ENCODE assay signal across 9 cellular contexts in genomic region chr1:150565240-150565639, GRCh38. TPM values are rescaled to one million over a fixed set of nuclear protein-coding genes. Genes with fewer than 3 reads are reported as not detected.
DNase-seq lines count a peak whose midpoint lies in the region; ATAC-seq and TF ChIP-seq lines count a peak whose summit lies in the region.
"Not testable (repeated sequence)": the region's sequence is repeated elsewhere in the genome, so short reads cannot be mapped to it uniquely, and the experiment has no call there.
"Had no signal": no experiment of that assay in that cellular context is flagged by ENCODE, and none has a peak within 500 bp of the region (broad histone marks: within the 10 kb centered on the region; RNA-seq: fewer than 3 reads in every experiment).

No MANE protein-coding gene starts in this region.

- CTCF ChIA-PET in T-cell (lab: Charles Lee) = interaction anchor here in 1 of 2 donors (0.7 to 7.3 kb wide), 4 partner anchors 10 to 100 kb away, joined by 3 to 170 read pairs (median 56); partner anchors contain the start of gene MCL1
- CTCF ChIA-PET in activated naive CD4-positive, alpha-beta T cell treated with anti-CD3 and anti-CD28 coated beads for 36 hours (lab: Charles Lee) = interaction anchor here (0.7 to 13.3 kb wide), 5 partner anchors 8 to 56 kb away, joined by 3 to 167 read pairs (median 88); partner anchors contain the start of gene MCL1

- H3K27ac Mint-ChIP-seq in T-cell (peak overlapping the region; percentile 100), nephron (peak overlapping the region; percentile 87 to 100 (median 93))
- H3K27ac Mint-ChIP-seq in activated naive CD4-positive, alpha-beta T cell treated with anti-CD3 and anti-CD28 coated beads for 36 hours = peak overlapping the region; percentile 100
- H3K27ac Mint-ChIP-seq in stimulated activated naive CD8-positive, alpha-beta T cell treated with anti-CD3 and anti-CD28 coated beads, Interleukin-15, Interleukin-2, amounts not matched to agents 100 ng/mL and 50 ng/mL, for 24 hours = peak overlapping the region; percentile 83

- POLR2A ChIA-PET in T-cell (lab: Charles Lee) = interaction anchor here (0.6 to 7.2 kb wide), 7 partner anchors 10 to 129 kb away, joined by 3 to 255 read pairs (median 5); partner anchors contain the start of genes MCL1 (in 2 of the 2) and ENSA (in 1 of the 2)

- H3K4me1 Mint-ChIP-seq in T-cell (peaks cover 87 to 97% (median 88%) of the 10 kb centered on the region in 3 donors), nephron (peaks cover 76% of the 10 kb centered on the region)
- peaks cover 85% of the 10 kb centered on the region for H3K4me1 Mint-ChIP-seq in activated naive CD4-positive, alpha-beta T cell treated with anti-CD3 and anti-CD28 coated beads for 36 hours (ENCODE audit: low read depth)
- peaks cover 95% of the 10 kb centered on the region for H3K4me1 Mint-ChIP-seq in stimulated activated naive CD8-positive, alpha-beta T cell treated with anti-CD3 and anti-CD28 coated beads, Interleukin-15, Interleukin-2, amounts not matched to agents 100 ng/mL and 50 ng/mL, for 24 hours (ENCODE audit: low read depth)

- intact Hi-C loops in activated naive CD4-positive, alpha-beta T cell treated with anti-CD3 and anti-CD28 coated beads for 36 hours (cut with micrococcal nuclease) = not testable (repeated sequence)
- intact Hi-C loops in right cardiac atrium (cut with DNase I) = loop anchor here in 2 of 4 donors (2.0 to 10.0 kb wide), 2 partner anchors 48 to 60 kb away; partner anchors contain the start of gene ENSA (in 1 of the 2)

- H3K27ac ChIP-seq in cingulate gyrus (ENCODE audit: low read depth, low read length) = peak overlapping the region; percentile 69
- peak overlapping the region; percentile 49 for H3K27ac ChIP-seq in right cardiac atrium (ENCODE audit: low read length)

- WGBS in right cardiac atrium = 76% methylated on average over 11 of the region's 11 CpGs

- H3K9me3 Mint-ChIP-seq in T-cell; activated naive CD4-positive, alpha-beta T cell treated with anti-CD3 and anti-CD28 coated beads for 36 hours; nephron; stimulated activated naive CD8-positive, alpha-beta T cell treated with anti-CD3 and anti-CD28 coated beads, Interleukin-15, Interleukin-2, amounts not matched to agents 100 ng/mL and 50 ng/mL, for 24 hours: not testable (repeated sequence)

- H3K27me3 Mint-ChIP-seq in T-cell; activated naive CD4-positive, alpha-beta T cell treated with anti-CD3 and anti-CD28 coated beads for 36 hours (ENCODE audit: low read depth); nephron (ENCODE audit: low read depth); stimulated activated naive CD8-positive, alpha-beta T cell treated with anti-CD3 and anti-CD28 coated beads, Interleukin-15, Interleukin-2, amounts not matched to agents 100 ng/mL and 50 ng/mL, for 24 hours: not testable (repeated sequence)

- peaks cover 38% of the 10 kb centered on the region for H3K4me1 ChIP-seq in right cardiac atrium (ENCODE audit: control insufficient read depth, insufficient read depth, low read length)

- TF ChIP-seq CTCF in GM12865 (IDR thresholded peaks at IDR 0.05; ENCODE audit: insufficient read depth, low read depth, low read length, missing control alignments); nephron (IDR thresholded peaks at IDR 0.05; ENCODE audit: unreplicated experiment in 3 of 3): not testable (repeated sequence)

- peak overlapping the region; percentile 21; the same call in 1 of the 2 replicates for H3K4me3 ChIP-seq in GM12865 (ENCODE audit: low read depth, low read length)
- not testable (repeated sequence) for H3K4me3 ChIP-seq in right cardiac atrium (ENCODE audit: low read length)

- H3K27me3 ChIP-seq in right cardiac atrium (ENCODE audit: control insufficient read depth, insufficient read depth) = not testable (repeated sequence)

- H3K36me3 Mint-ChIP-seq in T-cell; nephron (ENCODE audit: low read depth): not testable (repeated sequence)
- peaks cover 11% of the 10 kb centered on the region for H3K36me3 Mint-ChIP-seq in activated naive CD4-positive, alpha-beta T cell treated with anti-CD3 and anti-CD28 coated beads for 36 hours (ENCODE audit: low read depth)
- peaks cover 14% of the 10 kb centered on the region for H3K36me3 Mint-ChIP-seq in stimulated activated naive CD8-positive, alpha-beta T cell treated with anti-CD3 and anti-CD28 coated beads, Interleukin-15, Interleukin-2, amounts not matched to agents 100 ng/mL and 50 ng/mL, for 24 hours (ENCODE audit: low read depth)

- H3K4me3 Mint-ChIP-seq in T-cell (peak overlapping the region; percentile 58 to 99 (median 95)), nephron (peak overlapping the region in 1 of 3 experiments; percentile 17)
- not testable (repeated sequence) for H3K4me3 Mint-ChIP-seq in activated naive CD4-positive, alpha-beta T cell treated with anti-CD3 and anti-CD28 coated beads for 36 hours
- peak overlapping the region; percentile 41 for H3K4me3 Mint-ChIP-seq in stimulated activated naive CD8-positive, alpha-beta T cell treated with anti-CD3 and anti-CD28 coated beads, Interleukin-15, Interleukin-2, amounts not matched to agents 100 ng/mL and 50 ng/mL, for 24 hours

- not testable (repeated sequence) for ATAC-seq in T-cell (replicated peaks in 1 of 4); right cardiac atrium

- DNase-seq in GM12865 (ENCODE audit: low read depth); T-cell; activated naive CD4-positive, alpha-beta T cell treated with anti-CD3 and anti-CD28 coated beads for 36 hours; right cardiac atrium: not testable (repeated sequence)

- H3K9me3 ChIP-seq in right cardiac atrium (ENCODE audit: control insufficient read depth, low read length) = not testable (repeated sequence)

RNA-seq across cellular contexts. Expression of gene MCL1, which starts 14.2 kb away (rescaled TPM):
- total RNA-seq in T-cell = 100 to 1,000 TPM; 478 to 731 (median 517) TPM
- total RNA-seq in activated naive CD4-positive, alpha-beta T cell treated with anti-CD3 and anti-CD28 coated beads for 36 hours = 100 to 1,000 TPM; 228 to 235 TPM
- total RNA-seq in right cardiac atrium = 100 to 1,000 TPM in 1 of 4 donors, 10 to 100 TPM in 3; 65.5 to 130 (median 80.2) TPM
- 78.7 TPM for polyA plus RNA-seq in right cardiac atrium

RNA-seq across cellular contexts. Expression of gene ADAMTSL4, which starts 16.0 kb away (rescaled TPM):
- total RNA-seq in T-cell (under 1 TPM; 0.26 to 0.66 (median 0.49) TPM), right cardiac atrium (10 to 100 TPM; 22.6 to 57.0 (median 37.2) TPM)
- total RNA-seq in activated naive CD4-positive, alpha-beta T cell treated with anti-CD3 and anti-CD28 coated beads for 36 hours = 1 to 10 TPM; 1.3 to 2.0 TPM
- polyA plus RNA-seq in right cardiac atrium = 26.3 TPM

RNA-seq across cellular contexts. Expression of gene FALEC, which starts 49.7 kb away (rescaled TPM):
- under 1 TPM in 3 of 5 donors, not detected in 2; 0.49 to 0.85 (median 0.73) TPM for total RNA-seq in T-cell
- total RNA-seq in activated naive CD4-positive, alpha-beta T cell treated with anti-CD3 and anti-CD28 coated beads for 36 hours = not detected
- under 1 TPM in 2 of 4 donors, not detected in 2; 0.60 to 0.70 TPM for total RNA-seq in right cardiac atrium
- not detected for polyA plus RNA-seq in right cardiac atrium
- total RNA-seq: left colon, subcutaneous adipose tissue had no signal

RNA-seq across cellular contexts. Expression of gene ECM1, which starts 57.3 kb away (rescaled TPM):
- total RNA-seq in T-cell (1 to 10 TPM in 3 of 5 donors, under 1 TPM in 2; 0.25 to 2.9 (median 1.2) TPM), right cardiac atrium (10 to 100 TPM; 25.5 to 46.8 (median 34.8) TPM)
- total RNA-seq in activated naive CD4-positive, alpha-beta T cell treated with anti-CD3 and anti-CD28 coated beads for 36 hours = under 1 TPM; 0.69 to 0.88 TPM
- 24.1 TPM for polyA plus RNA-seq in right cardiac atrium

Comparison
In these comparisons a context has a peak if more than half of its experiments do, and no peak if none do; other contexts are left out.
1. RNA of gene ADAMTSL4, which starts 16.0 kb away (total RNA-seq): 22.6 to 57.0 TPM in right cardiac atrium; 1.3 to 2.0 TPM in activated naive CD4-positive, alpha-beta T cell treated with anti-CD3 and anti-CD28 coated beads for 36 hours and 0.26 to 0.66 TPM in T-cell; every median in the first group is over 4 times any median in the second.
2. Peak in every context shown above with its lines, with median percentiles within 50 percentile points of each other: H3K27ac Mint-ChIP-seq.